33 cellular contexts compared by ENCODE assay signal in genomic region chr12:111014547-111014946, GRCh38. TPM values are rescaled to one million over a fixed set of nuclear protein-coding genes. Genes with fewer than 3 reads are reported as not detected.
"Had no signal": no experiment of that assay in that cellular context is flagged by ENCODE, and none has a peak within 500 bp of the region (broad histone marks: within the 10 kb centered on the region; RNA-seq: fewer than 3 reads in every experiment).

No MANE protein-coding gene starts in this region.

- H3K27ac Mint-ChIP-seq: activated CD4-positive, alpha-beta T cell treated with anti-CD3 and anti-CD28 coated beads, Interleukin-2, amount 10 ng/mL, durations not matched to agents 7 days and 5 days; activated CD8-positive, alpha-beta T cell treated with anti-CD3 and anti-CD28 coated beads for 36 hours; activated naive CD8-positive, alpha-beta T cell; activated T-helper 17 cell treated with anti-CD3 and anti-CD28 coated beads, Interleukin-2, amount 50 U/mL, for 72 hours; effector memory CD8-positive, alpha-beta T cell; T-helper 17 cell; T-helper 2 cell treated with Interferon-gamma antibody and Interleukin-4, amounts not matched to agents 5 μg/mL and 100 μg/mL, for 36 hours had no signal

- H3K4me1 Mint-ChIP-seq: activated CD4-positive, alpha-beta T cell treated with anti-CD3 and anti-CD28 coated beads, Interleukin-2, amount 10 ng/mL, durations not matched to agents 7 days and 5 days; activated T-helper 17 cell treated with anti-CD3 and anti-CD28 coated beads, Interleukin-2, amount 50 U/mL, for 72 hours; T-helper 17 cell had no signal

- H3K36me3 Mint-ChIP-seq: activated naive CD8-positive, alpha-beta T cell had no signal

- DNase-seq: activated CD4-positive, alpha-beta T cell treated with anti-CD3 and anti-CD28 coated beads for 1 hour; activated CD4-positive, alpha-beta T cell treated with anti-CD3 and anti-CD28 coated beads for 4 hours; activated CD4-positive, alpha-beta T cell treated with anti-CD3 and anti-CD28 coated beads, Interleukin-2, amount 10 ng/mL, durations not matched to agents 7 days and 5 days; activated CD4-positive, alpha-beta T cell treated with anti-CD3 and anti-CD28 coated beads, Interleukin-2, amount 50 U/mL, for 48 hours; activated CD8-positive, alpha-beta memory T cell treated with anti-CD3 and anti-CD28 coated beads for 24 hours; activated CD8-positive, alpha-beta T cell treated with anti-CD3 and anti-CD28 coated beads for 36 hours; activated effector memory CD4-positive, alpha-beta T cell treated with Interleukin-2 at 50 U/mL for 16 hours; activated gamma-delta T cell treated with Interleukin-2 at 50 U/mL for 16 hours; activated naive CD4-positive, alpha-beta T cell treated with anti-CD3 and anti-CD28 coated beads, Interleukin-2, amount 50 U/mL, for 16 hours; activated naive CD4-positive, alpha-beta T cell treated with Interleukin-2 at 50 U/mL for 16 hours; activated T-cell treated with anti-CD3 and anti-CD28 coated beads, Interleukin-2, amount 50 U/mL, for 4 hours; amniotic stem cell; anterior cingulate cortex; caudate nucleus; cortex of kidney; dermis blood vessel endothelial cell; effector CD4-positive, alpha-beta T cell; effector memory CD8-positive, alpha-beta T cell; esophagus squamous epithelium; foreskin melanocyte; T-helper 1 cell; T-helper 17 cell; T1000 had no signal

- H3K4me1 ChIP-seq: esophagus squamous epithelium, gastroesophageal sphincter had no signal

- H3K27ac ChIP-seq: epithelial cell of prostate, esophagus squamous epithelium, gastroesophageal sphincter had no signal

- H3K4me3 Mint-ChIP-seq: activated CD4-positive, alpha-beta T cell treated with anti-CD3 and anti-CD28 coated beads, Interleukin-2, amount 10 ng/mL, durations not matched to agents 7 days and 5 days; activated CD8-positive, alpha-beta T cell treated with anti-CD3 and anti-CD28 coated beads for 36 hours; activated naive CD8-positive, alpha-beta T cell; activated T-cell treated with anti-CD3 and anti-CD28 coated beads, Interleukin-2, amount 50 U/mL, for 4 hours; activated T-helper 17 cell treated with anti-CD3 and anti-CD28 coated beads, Interleukin-2, amount 50 U/mL, for 72 hours; effector memory CD8-positive, alpha-beta T cell; T-helper 17 cell; T-helper 2 cell treated with Interferon-gamma antibody and Interleukin-4, amounts not matched to agents 5 μg/mL and 100 μg/mL, for 36 hours had no signal

- H3K36me3 ChIP-seq: esophagus squamous epithelium, gastroesophageal sphincter had no signal

- ATAC-seq: activated CD8-positive, alpha-beta T cell treated with anti-CD3 and anti-CD28 coated beads for 36 hours; activated T-cell treated with anti-CD3 and anti-CD28 coated beads, Interleukin-2, amount 50 U/mL, for 4 hours; activated T-helper 17 cell treated with anti-CD3 and anti-CD28 coated beads, Interleukin-2, amount 50 U/mL, for 72 hours; effector memory CD8-positive, alpha-beta T cell; gastroesophageal sphincter; T-helper 17 cell had no signal

- H3K9me3 Mint-ChIP-seq: activated CD4-positive, alpha-beta T cell treated with anti-CD3 and anti-CD28 coated beads, Interleukin-2, amount 10 ng/mL, durations not matched to agents 7 days and 5 days; activated T-cell treated with anti-CD3 and anti-CD28 coated beads, Interleukin-2, amount 50 U/mL, for 4 hours; T-helper 2 cell treated with Interferon-gamma antibody and Interleukin-4, amounts not matched to agents 5 μg/mL and 100 μg/mL, for 36 hours had no signal

- H3K4me3 ChIP-seq: esophagus squamous epithelium, gastroesophageal sphincter had no signal

RNA-seq across cellular contexts. Expression of gene CUX2, which starts 19.4 kb away (rescaled TPM):
- total RNA-seq: activated T-cell treated with anti-CD3 and anti-CD28 coated beads, Interleukin-2, amount 50 U/mL, for 4 hours; chondrocyte; dermis blood vessel endothelial cell; endothelial cell of umbilical vein; esophagus squamous epithelium; fibroblast of lung; fibroblast of villous mesenchyme; gastroesophageal sphincter; glomerular endothelial cell; T-helper 17 cell had no signal
- polyA plus RNA-seq: endothelial cell of umbilical vein, fibroblast of lung had no signal
